Comparison of ENCODE assay signal across 8 cellular contexts in genomic region chr13:106536244-106537034, GRCh38. TPM values are rescaled to one million over a fixed set of nuclear protein-coding genes. Genes with fewer than 3 reads are reported as not detected.
DNase-seq lines count a peak whose midpoint lies in the region; ATAC-seq and TF ChIP-seq lines count a peak whose summit lies in the region.

No MANE protein-coding gene starts in this region.

- peak; percentile 93 to 96 (median 94) for TF ChIP-seq CTCF in nephron (IDR thresholded peaks at IDR 0.05; ENCODE audit: unreplicated experiment in 3 of 3)

- peak overlapping the region; percentile 90 for H3K4me3 Mint-ChIP-seq in activated T-helper 2 cell treated with anti-CD3 and anti-CD28 coated beads, Interferon-gamma antibody, Interleukin-2, Interleukin-4, amounts not matched to agents 10 μg/mL and 5 μg/mL and 100 μg/mL, durations not matched to agents 14 hours and 24 hours and 36 hours (ENCODE audit: low read depth)
- H3K4me3 Mint-ChIP-seq in nephron: peak overlapping the region; percentile 86 to 94 (median 89)

- H3K9me3 Mint-ChIP-seq in activated T-helper 2 cell treated with anti-CD3 and anti-CD28 coated beads, Interferon-gamma antibody, Interleukin-2, Interleukin-4, amounts not matched to agents 10 μg/mL and 5 μg/mL and 100 μg/mL, durations not matched to agents 14 hours and 24 hours and 36 hours: no peaks in the 10 kb centered on the region
- no peaks in the 10 kb centered on the region for H3K9me3 Mint-ChIP-seq in nephron

- peaks cover 27% of the 10 kb centered on the region for H3K27me3 Mint-ChIP-seq in activated T-helper 2 cell treated with anti-CD3 and anti-CD28 coated beads, Interferon-gamma antibody, Interleukin-2, Interleukin-4, amounts not matched to agents 10 μg/mL and 5 μg/mL and 100 μg/mL, durations not matched to agents 14 hours and 24 hours and 36 hours (ENCODE audit: low read depth)
- peaks cover 8% of the 10 kb centered on the region for H3K27me3 Mint-ChIP-seq in nephron (ENCODE audit: low read depth)

- no peak for TF ChIP-seq EP300 in Ishikawa (IDR thresholded peaks at IDR 0.05; ENCODE audit: borderline replicate concordance)

- peak; percentile 87 for TF ChIP-seq RAD21 in Ishikawa (IDR thresholded peaks at IDR 0.05; ENCODE audit: low read depth)

- H3K4me1 Mint-ChIP-seq in activated T-helper 2 cell treated with anti-CD3 and anti-CD28 coated beads, Interferon-gamma antibody, Interleukin-2, Interleukin-4, amounts not matched to agents 10 μg/mL and 5 μg/mL and 100 μg/mL, durations not matched to agents 14 hours and 24 hours and 36 hours (ENCODE audit: low read depth): peaks cover 17% of the 10 kb centered on the region
- H3K4me1 Mint-ChIP-seq in nephron: peaks cover 21% of the 10 kb centered on the region

- DNase-seq in DMS114 treated with DMSO at 0.1 percent for 48 hours (lab: John Stamatoyannopoulos, UW; ENCODE audit: unreplicated experiment) (peak; percentile 41), RPMI7951 (ENCODE audit: low read depth) (peak; percentile 76), fibroblast of peridontal ligament (ENCODE audit: extremely low read depth) (peak; percentile 87)
- peak; percentile 74 for DNase-seq in activated T-helper 2 cell treated with anti-CD3 and anti-CD28 coated beads, Interferon-gamma antibody, Interleukin-2, Interleukin-4, amounts not matched to agents 10 μg/mL and 5 μg/mL and 100 μg/mL, durations not matched to agents 14 hours and 24 hours and 36 hours (ENCODE audit: low spot score)
- DNase-seq in stimulated activated naive CD8-positive, alpha-beta T cell treated with anti-CD3 and anti-CD28 coated beads, Interleukin-15, Interleukin-2, amounts not matched to agents 100 U/mL and 50 U/mL, for 24 hours: peak; percentile 93

- no peak overlapping the region for H3K27ac Mint-ChIP-seq in activated T-helper 2 cell treated with anti-CD3 and anti-CD28 coated beads, Interferon-gamma antibody, Interleukin-2, Interleukin-4, amounts not matched to agents 10 μg/mL and 5 μg/mL and 100 μg/mL, durations not matched to agents 14 hours and 24 hours and 36 hours
- H3K27ac Mint-ChIP-seq in nephron: peak overlapping the region; percentile 13 to 89 (median 69)

- peaks cover 11% of the 10 kb centered on the region for H3K36me3 Mint-ChIP-seq in activated T-helper 2 cell treated with anti-CD3 and anti-CD28 coated beads, Interferon-gamma antibody, Interleukin-2, Interleukin-4, amounts not matched to agents 10 μg/mL and 5 μg/mL and 100 μg/mL, durations not matched to agents 14 hours and 24 hours and 36 hours (ENCODE audit: low read depth)
- peaks cover 15% of the 10 kb centered on the region for H3K36me3 Mint-ChIP-seq in nephron (ENCODE audit: low read depth)

- peak; percentile 46 for ATAC-seq in GM21526 (IDR thresholded peaks at IDR 0.05; ENCODE audit: low FRiP score, unreplicated experiment)
- ATAC-seq in stimulated activated naive CD8-positive, alpha-beta T cell treated with anti-CD3 and anti-CD28 coated beads, Interleukin-15, Interleukin-2, amounts not matched to agents 100 U/mL and 50 U/mL, for 24 hours: peak; percentile 47

- intact Hi-C loops in activated T-helper 2 cell treated with anti-CD3 and anti-CD28 coated beads, Interferon-gamma antibody, Interleukin-2, Interleukin-4, amounts not matched to agents 10 μg/mL and 5 μg/mL and 100 μg/mL, durations not matched to agents 14 hours and 24 hours and 36 hours (cut with micrococcal nuclease): loop anchor here (1.0 to 10.0 kb wide), 6 partner anchors 32 to 1764 kb away; partner anchors contain the start of gene ARGLU1

TF ChIP-seq in Ishikawa, 13 proteins besides CTCF, POLR2A, EP300 and RAD21:
- no peak for TF ChIP-seq YY1 (IDR thresholded peaks at IDR 0.05; ENCODE audit: low read depth)
- TF ChIP-seq MAX (IDR thresholded peaks at IDR 0.05): peak; percentile 27; the same call in 1 of the 2 replicates

RNA-seq across cellular contexts. Expression of gene EFNB2, which starts 1.0 kb away (rescaled TPM):
- 11.6 and 14.3 TPM in 2 replicates for total RNA-seq in RPMI7951 (2014; rRNA removed; shearing (Covaris generic))
- 0.21 and 0.25 TPM in 2 replicates for total RNA-seq in activated T-helper 2 cell treated with anti-CD3 and anti-CD28 coated beads, Interferon-gamma antibody, Interleukin-2, Interleukin-4, amounts not matched to agents 10 μg/mL and 5 μg/mL and 100 μg/mL, durations not matched to agents 14 hours and 24 hours and 36 hours

RNA-seq across cellular contexts. Expression of gene ARGLU1, which starts 31.5 kb away (rescaled TPM):
- 22.7 and 25.7 TPM in 2 replicates for total RNA-seq in RPMI7951 (2014; rRNA removed; shearing (Covaris generic))
- 90.4 and 92.7 TPM in 2 replicates for total RNA-seq in activated T-helper 2 cell treated with anti-CD3 and anti-CD28 coated beads, Interferon-gamma antibody, Interleukin-2, Interleukin-4, amounts not matched to agents 10 μg/mL and 5 μg/mL and 100 μg/mL, durations not matched to agents 14 hours and 24 hours and 36 hours

Comparison
In these comparisons a context has a peak if more than half of its experiments do, and no peak if none do; other contexts are left out.
1. Peak in every context shown above with its lines: DNase-seq and ATAC-seq.
2. DNase-seq: peak in every context shown above with its lines; median percentile 93 in stimulated activated naive CD8-positive, alpha-beta T cell treated with anti-CD3 and anti-CD28 coated beads, Interleukin-15, Interleukin-2, amounts not matched to agents 100 U/mL and 50 U/mL, for 24 hours; 87 in fibroblast of peridontal ligament; 76 in RPMI7951; 74 in activated T-helper 2 cell treated with anti-CD3 and anti-CD28 coated beads, Interferon-gamma antibody, Interleukin-2, Interleukin-4, amounts not matched to agents 10 μg/mL and 5 μg/mL and 100 μg/mL, durations not matched to agents 14 hours and 24 hours and 36 hours; 41 in DMS114 treated with DMSO at 0.1 percent for 48 hours.
3. RNA of gene EFNB2, which starts 1.0 kb away (total RNA-seq): 11.6 to 14.3 TPM in RPMI7951; 0.21 to 0.25 TPM in activated T-helper 2 cell treated with anti-CD3 and anti-CD28 coated beads, Interferon-gamma antibody, Interleukin-2, Interleukin-4, amounts not matched to agents 10 μg/mL and 5 μg/mL and 100 μg/mL, durations not matched to agents 14 hours and 24 hours and 36 hours; every median in the first group is over 10 times any median in the second.